Comparison of ENCODE assay signal across 18 cellular contexts in the genomic region with DNA sequence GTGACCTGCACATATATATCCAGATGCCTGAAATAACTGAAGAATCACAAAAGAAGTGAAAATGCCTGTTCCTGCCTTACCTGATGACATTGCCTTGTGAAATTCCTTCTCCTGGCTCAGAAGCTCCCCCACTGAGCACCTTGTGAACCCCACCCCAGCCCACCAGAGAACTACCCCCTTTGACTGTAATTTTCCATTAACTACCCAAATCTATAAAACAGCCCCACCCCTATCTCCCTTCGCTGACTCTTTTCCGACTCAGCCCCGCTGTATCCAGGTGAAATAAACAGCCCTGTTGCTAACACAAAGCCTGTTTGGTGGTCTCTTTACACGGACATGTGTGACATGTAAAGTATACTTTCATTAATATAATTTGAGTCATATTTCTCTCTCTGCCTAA.
"Had no signal": no experiment of that assay in that cellular context is flagged by ENCODE, and none has a peak within 500 bp of the region (broad histone marks: within the 10 kb centered on the region; RNA-seq: fewer than 3 reads in every experiment).

No MANE protein-coding gene starts in this region.

- H3K9me3 ChIP-seq: esophagus muscularis mucosa, gastroesophageal sphincter, mucosa of descending colon, neutrophil had no signal

- H3K27ac ChIP-seq: epithelial cell of prostate, gastroesophageal sphincter, neutrophil, spleen, stomach had no signal

- H3K27me3 ChIP-seq: esophagus muscularis mucosa, gastroesophageal sphincter, neutrophil, spleen, stomach had no signal

- DNase-seq: effector memory CD4-positive, alpha-beta T cell; glutamatergic neuron; islet precursor cell; mammary epithelial cell; mucosa of descending colon; naive thymus-derived CD8-positive, alpha-beta T cell; posterior cingulate gyrus; spleen; stimulated activated CD4-positive, alpha-beta T cell treated with anti-CD3 and anti-CD28 coated beads, Interleukin-2, amount 100 ng/mL, for 24 hours; stimulated activated CD4-positive, alpha-beta T cell treated with anti-CD3 and anti-CD28 coated beads, Interleukin-4, amount 100 ng/mL, for 4 hours; stimulated activated naive CD4-positive, alpha-beta T cell; stomach had no signal

- H3K4me1 ChIP-seq: gastroesophageal sphincter, spleen, stomach had no signal

- ATAC-seq: gastroesophageal sphincter; left lobe of liver; mucosa of descending colon; naive thymus-derived CD8-positive, alpha-beta T cell; sciatic nerve had no signal

- H3K4me3 ChIP-seq: esophagus muscularis mucosa, gastroesophageal sphincter, mucosa of descending colon, spleen, stomach had no signal

- H3K36me3 ChIP-seq: esophagus muscularis mucosa, gastroesophageal sphincter, neutrophil, spleen, stomach had no signal
